Comparison of ENCODE assay signal across 19 cellular contexts in the genomic region with DNA sequence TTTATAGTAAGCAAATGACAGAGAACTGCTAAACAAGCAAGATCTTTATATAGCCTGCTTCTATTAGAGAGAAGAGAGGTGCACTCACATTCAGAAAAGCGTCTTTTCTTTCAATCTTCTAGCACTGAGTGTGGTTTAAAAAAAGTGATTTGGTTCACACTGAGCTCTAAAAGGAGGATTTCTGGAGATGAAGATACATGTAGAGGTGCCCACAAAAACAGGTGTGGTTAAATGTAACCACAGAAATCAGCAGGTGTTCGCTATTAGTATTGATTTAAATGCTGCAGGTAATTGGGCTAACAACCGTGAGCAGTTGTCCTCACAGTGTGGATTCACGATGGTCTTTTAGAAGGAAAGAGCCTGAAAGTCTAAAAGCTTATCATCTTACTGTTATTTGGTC. TPM values are rescaled to one million over a fixed set of nuclear protein-coding genes. Genes with fewer than 3 reads are reported as not detected.
DNase-seq lines count a peak whose midpoint lies in the region; ATAC-seq and TF ChIP-seq lines count a peak whose summit lies in the region.
"Had no signal": no experiment of that assay in that cellular context is flagged by ENCODE, and none has a peak within 500 bp of the region (broad histone marks: within the 10 kb centered on the region; RNA-seq: fewer than 3 reads in every experiment).

No MANE protein-coding gene starts in this region.

- peak overlapping the region; percentile 82 for H3K27ac Mint-ChIP-seq in mesothelial cell of epicardium
- H3K27ac Mint-ChIP-seq: activated naive CD8-positive, alpha-beta T cell treated with anti-CD3 and anti-CD28 coated beads for 36 hours; activated T-helper 1 cell treated with anti-CD3 and anti-CD28 coated beads, Interleukin-12 subunit alpha, Interleukin-12 subunit beta, Interleukin-2, Interleukin-4 antibody, amounts not matched to agents 30 ng/mL and 10 ng/mL and 1 ng/mL, durations not matched to agents 14 hours and 24 hours and 36 hours; HFFc6; nephron; stimulated activated effector memory CD8-positive, alpha-beta T cell treated with anti-CD3 and anti-CD28 coated beads, Interleukin-12 subunit alpha, Interleukin-12 subunit beta, amount 100 ng/mL, for 72 hours had no signal

- H3K4me3 Mint-ChIP-seq in mesothelial cell of epicardium, result no peak overlapping the region
- H3K4me3 Mint-ChIP-seq: activated naive CD8-positive, alpha-beta T cell treated with anti-CD3 and anti-CD28 coated beads for 36 hours; activated T-helper 1 cell treated with anti-CD3 and anti-CD28 coated beads, Interleukin-12 subunit alpha, Interleukin-12 subunit beta, Interleukin-2, Interleukin-4 antibody, amounts not matched to agents 30 ng/mL and 10 ng/mL and 1 ng/mL, durations not matched to agents 14 hours and 24 hours and 36 hours; HFFc6; nephron; stimulated activated effector memory CD8-positive, alpha-beta T cell treated with anti-CD3 and anti-CD28 coated beads, Interleukin-12 subunit alpha, Interleukin-12 subunit beta, amount 100 ng/mL, for 72 hours had no signal

- no peak for TF ChIP-seq CTCF in mesothelial cell of epicardium (IDR thresholded peaks at IDR 0.05; ENCODE audit: unreplicated experiment)

- peaks cover 64% of the 10 kb centered on the region for H3K4me1 Mint-ChIP-seq in mesothelial cell of epicardium
- H3K4me1 Mint-ChIP-seq: activated naive CD8-positive, alpha-beta T cell treated with anti-CD3 and anti-CD28 coated beads for 36 hours; stimulated activated effector memory CD8-positive, alpha-beta T cell treated with anti-CD3 and anti-CD28 coated beads, Interleukin-12 subunit alpha, Interleukin-12 subunit beta, amount 100 ng/mL, for 72 hours had no signal

- DNase-seq in NCI-H345 (lab: John Stamatoyannopoulos, UW), result peak; percentile 30
- DNase-seq in NCI-H345 treated with DMSO at 0.1 percent for 48 hours (lab: John Stamatoyannopoulos, UW; ENCODE audit: unreplicated experiment), result no peak
- DNase-seq in NCI-H128 (lab: John Stamatoyannopoulos, UW; ENCODE audit: unreplicated experiment), result peak; percentile 60
- peak; percentile 92 for DNase-seq in NCI-H748 treated with DMSO at 0.1 percent for 48 hours (lab: John Stamatoyannopoulos, UW)
- DNase-seq in mesothelial cell of epicardium (ENCODE audit: low spot score in 2 of 2, unreplicated experiment in 2 of 2), result no peak
- no peak for DNase-seq in activated T-cell treated with anti-CD3 and anti-CD28 coated beads, Interleukin-2, amount 50 U/mL, for 48 hours
- no peak for DNase-seq in Ammon's horn (ENCODE audit: low spot score)
- DNase-seq: activated CD4-positive, alpha-beta T cell treated with anti-CD3 and anti-CD28 coated beads for 1 hour; activated CD8-positive, alpha-beta memory T cell treated with anti-CD3 and anti-CD28 coated beads for 24 hours; activated naive CD8-positive, alpha-beta T cell treated with anti-CD3 and anti-CD28 coated beads for 36 hours; BE2C; HFFc6; IMR-90; left cardiac atrium; pancreas had no signal

- H3K36me3 Mint-ChIP-seq in mesothelial cell of epicardium, result no peaks in the 10 kb centered on the region
- H3K36me3 Mint-ChIP-seq: activated naive CD8-positive, alpha-beta T cell treated with anti-CD3 and anti-CD28 coated beads for 36 hours; stimulated activated effector memory CD8-positive, alpha-beta T cell treated with anti-CD3 and anti-CD28 coated beads, Interleukin-12 subunit alpha, Interleukin-12 subunit beta, amount 100 ng/mL, for 72 hours had no signal

- H3K27me3 Mint-ChIP-seq in mesothelial cell of epicardium (ENCODE audit: low read depth), result no peaks in the 10 kb centered on the region

- ATAC-seq in GM21529 (IDR thresholded peaks at IDR 0.05; ENCODE audit: unreplicated experiment), result no peak
- ATAC-seq: left cardiac atrium; pancreas; stimulated activated effector memory CD8-positive, alpha-beta T cell treated with anti-CD3 and anti-CD28 coated beads, Interleukin-12 subunit alpha, Interleukin-12 subunit beta, amount 100 ng/mL, for 72 hours had no signal

- no peaks in the 10 kb centered on the region for H3K9me3 Mint-ChIP-seq in mesothelial cell of epicardium
- H3K9me3 Mint-ChIP-seq: activated naive CD8-positive, alpha-beta T cell treated with anti-CD3 and anti-CD28 coated beads for 36 hours; activated T-helper 1 cell treated with anti-CD3 and anti-CD28 coated beads, Interleukin-12 subunit alpha, Interleukin-12 subunit beta, Interleukin-2, Interleukin-4 antibody, amounts not matched to agents 30 ng/mL and 10 ng/mL and 1 ng/mL, durations not matched to agents 14 hours and 24 hours and 36 hours; HFFc6; nephron; stimulated activated effector memory CD8-positive, alpha-beta T cell treated with anti-CD3 and anti-CD28 coated beads, Interleukin-12 subunit alpha, Interleukin-12 subunit beta, amount 100 ng/mL, for 72 hours had no signal

RNA-seq across cellular contexts. Expression of a gene that starts 10.7 kb away (rescaled TPM):
- 65.3 to 69.5 TPM (median 67.3 TPM) in 3 replicates for total RNA-seq in mesothelial cell of epicardium
- total RNA-seq: activated T-helper 1 cell treated with anti-CD3 and anti-CD28 coated beads, Interleukin-12 subunit alpha, Interleukin-12 subunit beta, Interleukin-2, Interleukin-4 antibody, amounts not matched to agents 30 ng/mL and 10 ng/mL and 1 ng/mL, durations not matched to agents 14 hours and 24 hours and 36 hours had no signal

Comparison
In these comparisons a context has a peak if more than half of its experiments do, and no peak if none do; other contexts are left out.
1. DNase-seq: peak in NCI-H345 (single experiment), NCI-H128 (single experiment) and NCI-H748 treated with DMSO at 0.1 percent for 48 hours (single experiment); none in NCI-H345 treated with DMSO at 0.1 percent for 48 hours (single experiment), mesothelial cell of epicardium (0 of 2), activated T-cell treated with anti-CD3 and anti-CD28 coated beads, Interleukin-2, amount 50 U/mL, for 48 hours (0 of 2) and Ammon's horn (single experiment).